In genomic region chr15:29812384-29812694, GRCh38 we compare ENCODE assay signal across 12 cellular contexts. TPM values are rescaled to one million over a fixed set of nuclear protein-coding genes. Genes with fewer than 3 reads are reported as not detected.
DNase-seq lines count a peak whose midpoint lies in the region; ATAC-seq, FAIRE-seq and TF ChIP-seq lines count a peak whose summit lies in the region.
"Had no signal": no experiment of that assay in that cellular context is flagged by ENCODE, and none has a peak within 500 bp of the region (broad histone marks: within the 10 kb centered on the region; RNA-seq: fewer than 3 reads in every experiment).

No MANE protein-coding gene starts in this region.

- peak overlapping the region; percentile 31 for H3K4me2 ChIP-seq in mammary epithelial cell (ENCODE audit: insufficient read depth, low read depth, low read length)
- H3K4me2 ChIP-seq in keratinocyte (ENCODE audit: control insufficient read depth, extremely low read depth, insufficient read depth, low read depth, low read length): peak overlapping the region; percentile 45

- TF ChIP-seq POLR2A in tibial nerve (IDR thresholded peaks at IDR 0.05): no peak

- H3K27ac ChIP-seq in mammary epithelial cell (ENCODE audit: insufficient read depth, low read depth, low read length) (peak overlapping the region; percentile 14), keratinocyte (ENCODE audit: control insufficient read depth, insufficient read depth, low read length) (peak overlapping the region; percentile 33), tibial nerve (no peak overlapping the region), kidney (ENCODE audit: low read depth in 2 of 2, low read length in 2 of 2) (no peak overlapping the region)

- BruUV-seq in mammary epithelial cell (replicated peaks; lab: Mats Ljungman, UMichigan): no TSS peak

- no peak overlapping the region for H3K9ac ChIP-seq in mammary epithelial cell (ENCODE audit: insufficient read depth, low read length)
- no peak overlapping the region for H3K9ac ChIP-seq in keratinocyte (ENCODE audit: control insufficient read depth, extremely low read depth, insufficient read depth, low read length)
- no peak overlapping the region for H3K9ac ChIP-seq in kidney (ENCODE audit: low read length in 2 of 2)

- CTCF ChIA-PET in mammary epithelial cell (lab: Charles Lee; ENCODE audit: low non-redundant PET): no interaction called here

- no peak overlapping the region for H3K4me3 ChIP-seq in mammary epithelial cell (replicated peaks in 1 of 3; ENCODE audit: insufficient read depth in 1 of 3, low read depth in 2 of 3, low read length in 3 of 3)
- no peak overlapping the region for H3K4me3 ChIP-seq in keratinocyte (ENCODE audit: control insufficient read depth in 2 of 3, extremely low read depth in 1 of 3, insufficient read depth in 2 of 3, low read depth in 1 of 3, low read length in 3 of 3)
- H3K4me3 ChIP-seq in tibial nerve: no peak overlapping the region
- H3K4me3 ChIP-seq in kidney (ENCODE audit: low read length in 2 of 2): no peak overlapping the region

- intact Hi-C loops in left ventricle myocardium superior (cut with micrococcal nuclease): no loop called here
- intact Hi-C loops in Right ventricle myocardium superior (cut with DNase I): no loop called here
- intact Hi-C loops in mammary epithelial cell (cut with micrococcal nuclease): loop anchor here (2.0 to 10.0 kb wide), 2 partner anchors 64 to 262 kb away; no protein-coding TSS in a partner anchor
- intact Hi-C loops in kidney (cut with DNase I): no loop called here

- H3K4me1 ChIP-seq in mammary epithelial cell (ENCODE audit: insufficient read depth, low read length) (peaks cover 34% of the 10 kb centered on the region), keratinocyte (ENCODE audit: control insufficient read depth, extremely low read depth, insufficient read depth, low read length) (peaks cover 35% of the 10 kb centered on the region), tibial nerve (peaks cover 0 to 58% (median 5%) of the 10 kb centered on the region in 4 donors), kidney (ENCODE audit: control insufficient read depth in 1 of 2, insufficient read depth in 1 of 2, low read depth in 1 of 2, low read length in 2 of 2) (peaks cover 9 to 16% of the 10 kb centered on the region in 2 donors)

- FAIRE-seq in keratinocyte (lab: Jason Lieb, UNC): peak; percentile 75
- FAIRE-seq in kidney (lab: Jason Lieb, UNC): no peak

- no peak for TF ChIP-seq EP300 in tibial nerve (IDR thresholded peaks at IDR 0.05)

- H3K36me3 ChIP-seq in mammary epithelial cell (ENCODE audit: insufficient read depth, low read length): no peaks in the 10 kb centered on the region
- H3K36me3 ChIP-seq in keratinocyte (ENCODE audit: control insufficient read depth in 2 of 2, extremely low read depth in 1 of 2, insufficient read depth in 2 of 2, low read length in 2 of 2): peaks cover 0 to 3% of the 10 kb centered on the region in 2 experiments
- H3K36me3 ChIP-seq in tibial nerve: no peaks in the 10 kb centered on the region
- H3K36me3 ChIP-seq in kidney (ENCODE audit: control insufficient read depth in 1 of 2, insufficient read depth in 2 of 2, low read length in 2 of 2): no peaks in the 10 kb centered on the region

- no peak for DNase-seq in left ventricle myocardium superior
- no peak for DNase-seq in Right ventricle myocardium superior
- peak; percentile 83 for DNase-seq in mammary epithelial cell
- peak; percentile 58 for DNase-seq in keratinocyte (ENCODE audit: low read depth, low spot score)
- no peak for DNase-seq in hippocampal formation (lab: John Stamatoyannopoulos, UW)
- no peak for DNase-seq in tibial nerve (ENCODE audit: low spot score in 2 of 2)
- DNase-seq in activated effector memory CD4-positive, alpha-beta T cell treated with anti-CD3 and anti-CD28 coated beads, Interleukin-2, amount 50 U/mL, for 16 hours: no peak
- DNase-seq in kidney: no peak
- DNase-seq: activated CD4-positive, alpha-beta memory T cell treated with anti-CD3 and anti-CD28 coated beads for 36 hours; activated naive CD4-positive, alpha-beta T cell treated with Interleukin-2 at 50 U/mL for 16 hours; DND-41 had no signal

- H3K79me2 ChIP-seq in mammary epithelial cell (ENCODE audit: insufficient read depth, low read length): peaks cover 99% of the 10 kb centered on the region
- H3K79me2 ChIP-seq in keratinocyte (ENCODE audit: control insufficient read depth, insufficient read depth, low read length): peaks cover 95% of the 10 kb centered on the region

- H3K27me3 ChIP-seq in mammary epithelial cell (ENCODE audit: insufficient read depth, low read length) (no peaks in the 10 kb centered on the region), keratinocyte (ENCODE audit: control insufficient read depth, extremely low read depth, insufficient read depth, low read length) (no peaks in the 10 kb centered on the region), tibial nerve (no peaks in the 10 kb centered on the region)

- 14% methylated on average over 2 of the region's 2 CpGs for WGBS in mammary epithelial cell (ENCODE audit: low coverage, missing lambda C conversion rate)
- 51 to 56% methylated on average over 2 of the region's 2 CpGs for WGBS in tibial nerve, 2 donors

- TF ChIP-seq CTCF in mammary epithelial cell (conservative IDR thresholded peaks at IDR 0.05 in 1 of 2, IDR thresholded peaks at IDR 0.05 in 1 of 2; ENCODE audit: extremely low read depth in 1 of 2, insufficient read depth in 1 of 2, low read depth in 1 of 2, low read length in 2 of 2) (no peak), keratinocyte (optimal IDR thresholded peaks at IDR 0.05 in 1 of 3, IDR thresholded peaks at IDR 0.05 in 1 of 3, conservative IDR thresholded peaks at IDR 0.05 in 1 of 3; ENCODE audit: extremely low read depth in 1 of 3, insufficient read depth in 2 of 3, low read length in 3 of 3) (no peak), tibial nerve (IDR thresholded peaks at IDR 0.05) (no peak), kidney (IDR thresholded peaks at IDR 0.05; ENCODE audit: borderline replicate concordance, extremely low read depth, insufficient read depth) (no peak)

- ATAC-seq in left ventricle myocardium superior: peak; percentile 61
- ATAC-seq in Right ventricle myocardium superior (ENCODE audit: poor library complexity): no peak

- H4K20me1 ChIP-seq in mammary epithelial cell (ENCODE audit: insufficient read depth, low read length): no peaks in the 10 kb centered on the region
- H4K20me1 ChIP-seq in keratinocyte (ENCODE audit: control insufficient read depth, extremely low read depth, insufficient read depth, low read length): peaks cover 25% of the 10 kb centered on the region

- H3K9me3 ChIP-seq in mammary epithelial cell (replicated peaks; ENCODE audit: insufficient read depth, low read length): no peaks in the 10 kb centered on the region
- no peaks in the 10 kb centered on the region for H3K9me3 ChIP-seq in keratinocyte (ENCODE audit: control insufficient read depth, low read depth, low read length)
- H3K9me3 ChIP-seq in tibial nerve: peaks cover 0 to 4% (median 0%) of the 10 kb centered on the region in 4 donors
- H3K9me3 ChIP-seq in kidney (ENCODE audit: control insufficient read depth in 1 of 2, low read length in 2 of 2): no peaks in the 10 kb centered on the region

- in situ Hi-C loops in mammary epithelial cell (cut with MboI; ENCODE audit: low sequenced_read_pairs in 2 of 2): no loop called here

- no peak overlapping the region for H2AFZ ChIP-seq in mammary epithelial cell (ENCODE audit: low read depth, low read length)
- H2AFZ ChIP-seq in keratinocyte (ENCODE audit: control insufficient read depth, low read length): no peak overlapping the region

- peaks cover 4% of the 10 kb centered on the region for H3K9me1 ChIP-seq in keratinocyte (ENCODE audit: control insufficient read depth, extremely low read depth, insufficient read depth, low read length)

- dilution Hi-C loops in mammary epithelial cell (cut with HindIII; ENCODE audit: low sequenced_read_pairs): no loop called here
- dilution Hi-C loops in keratinocyte (cut with MboI; ENCODE audit: extremely low pct_ligation_motif_present, low sequenced_read_pairs): no loop called here

RNA-seq across cellular contexts. Expression of gene TJP1, which starts 9.9 kb away (rescaled TPM):
- 123 TPM for total RNA-seq in left ventricle myocardium superior
- total RNA-seq in Right ventricle myocardium superior: 104 TPM
- 100 to 1,000 TPM in 1 of 2 donors, 10 to 100 TPM in 1; 91.7 to 109 TPM for total RNA-seq in mammary epithelial cell
- polyA plus RNA-seq in mammary epithelial cell: 53.0 TPM
- polyA minus RNA-seq in mammary epithelial cell: 97.8 TPM
- 39.4 to 70.0 TPM (median 54.7 TPM) in 3 replicates for polyA plus RNA-seq in keratinocyte
- 115 TPM for polyA plus RNA-seq in keratinocyte (2011; ENCODE audit: low read depth)
- polyA plus RNA-seq in keratinocyte (2011; cell fraction: cytosol; rRNA removed): 28.7 and 46.3 TPM in 2 replicates
- 76.1 and 86.3 TPM in 2 replicates for polyA plus RNA-seq in keratinocyte (2011; cell fraction: nucleus; rRNA removed)
- 49.3 and 56.8 TPM in 2 replicates for polyA plus RNA-seq in keratinocyte (2012; ENCODE audit: low replicate concordance)
- polyA minus RNA-seq in keratinocyte: 63.8 to 113 TPM (median 72.8 TPM) in 3 replicates
- 37.4 TPM for polyA minus RNA-seq in keratinocyte (2011; cell fraction: cytosol; rRNA and poly(A)+ RNA removed)
- polyA minus RNA-seq in keratinocyte (2011; cell fraction: nucleus; rRNA and poly(A)+ RNA removed): 77.6 and 146 TPM in 2 replicates
- total RNA-seq in tibial nerve: 100 to 1,000 TPM; 163 to 416 (median 403) TPM
- 121 TPM for total RNA-seq in kidney
- polyA plus RNA-seq in kidney (ENCODE audit: insufficient read depth, low read depth, low replicate concordance): 17.7 TPM
- total RNA-seq: activated CD4-positive, alpha-beta memory T cell treated with anti-CD3 and anti-CD28 coated beads for 36 hours; T-helper 1 cell treated with Interleukin-12 subunit alpha and Interleukin-12 subunit beta and Interleukin-4 antibody, amounts not matched to agents 30 ng/mL and 1 ng/mL, for 36 hours had no signal

Comparison
In these comparisons a context has a peak if more than half of its experiments do, and no peak if none do; other contexts are left out.
1. DNase-seq: peak in mammary epithelial cell (single experiment) and keratinocyte (single experiment); none in left ventricle myocardium superior (single experiment), Right ventricle myocardium superior (single experiment), hippocampal formation (0 of 2), tibial nerve (0 of 2), activated effector memory CD4-positive, alpha-beta T cell treated with anti-CD3 and anti-CD28 coated beads, Interleukin-2, amount 50 U/mL, for 16 hours (single experiment) and kidney (single experiment).
2. H3K27ac ChIP-seq: peak in mammary epithelial cell (single experiment) and keratinocyte (single experiment); none in tibial nerve (0 of 4) and kidney (0 of 2).